In the genomic region with DNA sequence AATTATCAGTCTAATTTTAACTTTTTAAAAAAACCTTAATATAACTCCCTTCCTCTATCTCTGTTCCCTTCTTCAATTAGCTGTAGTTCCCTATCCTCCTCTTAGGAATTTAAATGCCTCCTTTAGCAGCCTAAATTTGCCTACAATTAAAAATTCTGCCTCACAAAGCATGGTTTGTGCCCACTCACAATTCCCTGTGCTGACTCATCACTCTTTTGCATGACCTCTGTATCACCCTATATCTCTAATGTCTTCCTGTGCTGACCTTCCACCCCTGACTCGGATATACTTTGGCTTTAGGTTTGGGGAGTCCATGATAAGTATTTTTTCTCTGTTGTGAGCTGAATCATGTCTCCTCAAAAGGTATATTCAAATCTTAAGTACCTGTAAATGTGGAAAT, we compare ENCODE assay signal across 19 cellular contexts.
DNase-seq lines count a peak whose midpoint lies in the region; ATAC-seq and TF ChIP-seq lines count a peak whose summit lies in the region.
"Had no signal": no experiment of that assay in that cellular context is flagged by ENCODE, and none has a peak within 500 bp of the region (broad histone marks: within the 10 kb centered on the region; RNA-seq: fewer than 3 reads in every experiment).

No MANE protein-coding gene starts in this region.

- POLR2A ChIA-PET in IMR-90 (lab: Charles Lee; ENCODE audit: unreplicated experiment), result no interaction called here

- no peak overlapping the region for H2AK5ac ChIP-seq in IMR-90 (ENCODE audit: low read depth, low read length)
- H2AK5ac ChIP-seq in mesendoderm (ENCODE audit: low read length), result no peak overlapping the region

- H4K8ac ChIP-seq in IMR-90 (ENCODE audit: low read depth in 2 of 2, low read length in 2 of 2) (no peak overlapping the region), mesendoderm (ENCODE audit: low read depth, low read length) (no peak overlapping the region)

- intact Hi-C loops in IMR-90 (cut with micrococcal nuclease), result no loop called here
- intact Hi-C loops in upper lobe of right lung (cut with DNase I), result no loop called here

- no peak overlapping the region for H2BK5ac ChIP-seq in IMR-90 (ENCODE audit: low read depth, low read length, poor library complexity, severe bottlenecking)
- no peak overlapping the region for H2BK5ac ChIP-seq in mesendoderm (ENCODE audit: low read length)

- no peak overlapping the region for H3K27ac ChIP-seq in IMR-90 (ENCODE audit: insufficient read depth, low read length)
- H3K27ac ChIP-seq in mesendoderm (ENCODE audit: low read depth, low read length), result no peak overlapping the region
- H3K27ac ChIP-seq in upper lobe of right lung, result no peak overlapping the region
- no peak overlapping the region for H3K27ac ChIP-seq in hepatocyte
- H3K27ac ChIP-seq: BLaER1, C4-2B, GM23248 had no signal

- DNase-seq in COLO829 (ENCODE audit: low spot score) (peak; percentile 80), IMR-90 (no peak), chondrocyte (ENCODE audit: low spot score) (no peak), mesendoderm (peak; percentile 7), upper lobe of right lung (no peak), SK-N-DZ (ENCODE audit: low spot score) (no peak), hepatocyte (ENCODE audit: low spot score) (no peak)
- DNase-seq: CD4-positive, CD25-positive, alpha-beta regulatory T cell; CD8-positive, alpha-beta T cell; DMS 273 treated with DMSO at 0.1 percent for 48 hours; DMS79; EL; GDM1; GM23248 had no signal

- H2AFZ ChIP-seq in IMR-90 (replicated peaks; ENCODE audit: low read length, poor library complexity), result no peak overlapping the region
- no peak overlapping the region for H2AFZ ChIP-seq in hepatocyte
- H2AFZ ChIP-seq: GM23248 had no signal

- no peak overlapping the region for H3K18ac ChIP-seq in IMR-90 (ENCODE audit: low read depth, low read length)
- H3K18ac ChIP-seq in mesendoderm (ENCODE audit: low read length), result no peak overlapping the region

- H3K4me3 Mint-ChIP-seq in chondrocyte (ENCODE audit: unreplicated experiment), result no peak overlapping the region
- H3K4me3 Mint-ChIP-seq: B cell; CD4-positive, CD25-positive, alpha-beta regulatory T cell; CD8-positive, alpha-beta T cell had no signal

- H3K27me3 Mint-ChIP-seq in chondrocyte (ENCODE audit: low read depth), result no peaks in the 10 kb centered on the region

- H2AK9ac ChIP-seq in IMR-90 (replicated peaks; ENCODE audit: low read depth, low read length, poor library complexity), result no peak overlapping the region

- peaks cover 11% of the 10 kb centered on the region for H3K9me3 Mint-ChIP-seq in chondrocyte (ENCODE audit: low read depth)
- H3K9me3 Mint-ChIP-seq: CD8-positive, alpha-beta T cell had no signal

- H3K36me3 ChIP-seq in IMR-90 (ENCODE audit: control insufficient read depth, insufficient read depth, low read length), result no peaks in the 10 kb centered on the region
- no peaks in the 10 kb centered on the region for H3K36me3 ChIP-seq in mesendoderm (ENCODE audit: control insufficient read depth, insufficient read depth, low read length)
- H3K36me3 ChIP-seq in upper lobe of right lung, result no peaks in the 10 kb centered on the region
- no peaks in the 10 kb centered on the region for H3K36me3 ChIP-seq in hepatocyte (replicated peaks; ENCODE audit: insufficient read depth, low read depth)
- H3K36me3 ChIP-seq: BLaER1, HAP-1 had no signal

- no peak overlapping the region for H3K4me3 ChIP-seq in IMR-90 (ENCODE audit: insufficient read depth, low read depth, low read length)
- no peak overlapping the region for H3K4me3 ChIP-seq in mesendoderm (ENCODE audit: low read length)
- no peak overlapping the region for H3K4me3 ChIP-seq in upper lobe of right lung
- H3K4me3 ChIP-seq in hepatocyte, result no peak overlapping the region
- H3K4me3 ChIP-seq: BLaER1, GM12878, GM23248, HAP-1 had no signal

- H3K9me1 ChIP-seq in IMR-90 (ENCODE audit: insufficient read depth, low read length), result no peaks in the 10 kb centered on the region

- H2BK15ac ChIP-seq in IMR-90 (ENCODE audit: low read depth, low read length) (no peak overlapping the region), mesendoderm (replicated peaks; ENCODE audit: low read depth) (no peak overlapping the region)

- no peaks in the 10 kb centered on the region for H3K9me3 ChIP-seq in IMR-90 (ENCODE audit: control insufficient read depth, insufficient read depth, low read length)
- H3K9me3 ChIP-seq in upper lobe of right lung, result no peaks in the 10 kb centered on the region
- no peaks in the 10 kb centered on the region for H3K9me3 ChIP-seq in hepatocyte (ENCODE audit: low read depth)
- H3K9me3 ChIP-seq: BLaER1, HAP-1 had no signal

- dilution Hi-C loops in IMR-90 (cut with HindIII; ENCODE audit: low sequenced_read_pairs, unreplicated experiment), result no loop called here

- CTCF ChIA-PET in IMR-90 (lab: Yijun Ruan, JAX), result no interaction called here

- H3K4me2 ChIP-seq in IMR-90 (ENCODE audit: low read depth, low read length), result no peak overlapping the region
- H3K4me2 ChIP-seq in mesendoderm (ENCODE audit: low read length), result no peak overlapping the region
- no peak overlapping the region for H3K4me2 ChIP-seq in hepatocyte
- H3K4me2 ChIP-seq: BLaER1 had no signal

- H4K5ac ChIP-seq in IMR-90 (ENCODE audit: low read depth, low read length), result no peak overlapping the region
- no peak overlapping the region for H4K5ac ChIP-seq in mesendoderm (ENCODE audit: low read length)

- ATAC-seq in IMR-90 (ENCODE audit: low read depth) (no peak), upper lobe of right lung (no peak)
- ATAC-seq: CD8-positive, alpha-beta T cell; GM12878 had no signal

- H3K9me2 ChIP-seq in hepatocyte (replicated peaks; ENCODE audit: insufficient read depth), result no peaks in the 10 kb centered on the region

- H4K20me1 ChIP-seq in IMR-90 (ENCODE audit: insufficient read depth, low read length) (no peaks in the 10 kb centered on the region), hepatocyte (ENCODE audit: insufficient read depth, poor library complexity, severe bottlenecking) (no peaks in the 10 kb centered on the region)
- H4K20me1 ChIP-seq: BLaER1 had no signal

- H3K14ac ChIP-seq in IMR-90 (replicated peaks; ENCODE audit: low read depth, low read length), result no peak overlapping the region

- H3K79me1 ChIP-seq in IMR-90 (ENCODE audit: low read depth in 1 of 2, low read length in 2 of 2) (no peaks in the 10 kb centered on the region), mesendoderm (ENCODE audit: low read length) (no peaks in the 10 kb centered on the region)

- H3K27ac Mint-ChIP-seq in chondrocyte (ENCODE audit: unreplicated experiment), result peak overlapping the region; percentile 12
- H3K27ac Mint-ChIP-seq: B cell; CD4-positive, CD25-positive, alpha-beta regulatory T cell; CD8-positive, alpha-beta T cell had no signal

- TF ChIP-seq POLR2A in IMR-90 (IDR thresholded peaks at IDR 0.05; ENCODE audit: low read depth, low read length), result no peak

- H3K23ac ChIP-seq in IMR-90 (ENCODE audit: low read depth, low read length) (no peak overlapping the region), mesendoderm (ENCODE audit: low read length) (no peak overlapping the region)

- in situ Hi-C loops in IMR-90 (cut with MboI; ENCODE audit: low sequenced_read_pairs), result no loop called here

- H4K91ac ChIP-seq in IMR-90 (ENCODE audit: insufficient read depth, low read depth, low read length), result no peak overlapping the region

- WGBS in IMR-90 (ENCODE audit: extremely low coverage in 2 of 2, insufficient read length in 1 of 2), 2 experiments, result no CpG with 5 or more reads among the region's 1 CpG
- no CpG with 5 or more reads among the region's 1 CpG for WGBS in mesendoderm (ENCODE audit: extremely low coverage, insufficient coverage, low lambda C conversion rate)
- 68% methylated on average over 1 of the region's 1 CpG for WGBS in hepatocyte (ENCODE audit: low lambda C conversion rate, missing lambda C conversion rate)

- no peak for TF ChIP-seq RAD21 in IMR-90 (IDR thresholded peaks at IDR 0.05; ENCODE audit: low read length)

- no peak overlapping the region for H3K9ac ChIP-seq in IMR-90 (ENCODE audit: low read depth, low read length)
- H3K9ac ChIP-seq in mesendoderm (ENCODE audit: low read length), result no peak overlapping the region
- H3K9ac ChIP-seq: BLaER1, GM23248 had no signal

- H3K56ac ChIP-seq in IMR-90 (ENCODE audit: extremely low read depth, insufficient read depth, low read length) (no peak overlapping the region), mesendoderm (ENCODE audit: low read length) (no peak overlapping the region)

- H2BK120ac ChIP-seq in IMR-90 (ENCODE audit: low read depth, low read length) (no peak overlapping the region), mesendoderm (ENCODE audit: low read depth, low read length) (no peak overlapping the region)

- H3K79me2 ChIP-seq in mesendoderm (ENCODE audit: control insufficient read depth, insufficient read depth, low read length) (no peaks in the 10 kb centered on the region), hepatocyte (no peaks in the 10 kb centered on the region)

- no TSS peak for BruUV-seq in IMR-90 (replicated peaks; lab: Mats Ljungman, UMichigan)

- H2BK20ac ChIP-seq in IMR-90 (ENCODE audit: low read depth, low read length), result no peak overlapping the region

- H3K4me1 Mint-ChIP-seq in chondrocyte (ENCODE audit: low read depth), result peaks cover 13% of the 10 kb centered on the region
- H3K4me1 Mint-ChIP-seq: B cell; CD4-positive, CD25-positive, alpha-beta regulatory T cell had no signal

- peaks cover 3% of the 10 kb centered on the region for H3K36me3 Mint-ChIP-seq in chondrocyte (ENCODE audit: low read depth)
- H3K36me3 Mint-ChIP-seq: CD4-positive, CD25-positive, alpha-beta regulatory T cell; CD8-positive, alpha-beta T cell had no signal

- no peaks in the 10 kb centered on the region for H3K27me3 ChIP-seq in IMR-90 (ENCODE audit: control insufficient read depth, insufficient read depth, low read length)
- H3K27me3 ChIP-seq in mesendoderm (ENCODE audit: insufficient read depth, low read length, poor library complexity), result no peaks in the 10 kb centered on the region
- H3K27me3 ChIP-seq in upper lobe of right lung, result no peaks in the 10 kb centered on the region
- no peaks in the 10 kb centered on the region for H3K27me3 ChIP-seq in hepatocyte
- H3K27me3 ChIP-seq: BLaER1 had no signal

- H3K4ac ChIP-seq in IMR-90 (ENCODE audit: low read depth, low read length) (no peak overlapping the region), mesendoderm (ENCODE audit: low read depth, low read length) (no peak overlapping the region)

- no peaks in the 10 kb centered on the region for H3K4me1 ChIP-seq in IMR-90 (ENCODE audit: control insufficient read depth, insufficient read depth, low read length)
- H3K4me1 ChIP-seq in mesendoderm (ENCODE audit: control insufficient read depth, low read depth, low read length), result no peaks in the 10 kb centered on the region
- no peaks in the 10 kb centered on the region for H3K4me1 ChIP-seq in upper lobe of right lung
- H3K4me1 ChIP-seq in hepatocyte (ENCODE audit: insufficient read depth), result no peaks in the 10 kb centered on the region
- H3K4me1 ChIP-seq: BLaER1, HAP-1 had no signal

- TF ChIP-seq CTCF in IMR-90 (conservative IDR thresholded peaks at IDR 0.05; ENCODE audit: low read depth, low read length), result no peak
- TF ChIP-seq CTCF in chondrocyte (IDR thresholded peaks at IDR 0.05), result no peak
- no peak for TF ChIP-seq CTCF in upper lobe of right lung (IDR thresholded peaks at IDR 0.05)
- no peak for TF ChIP-seq CTCF in hepatocyte (IDR thresholded peaks at IDR 0.05; ENCODE audit: poor library complexity)

TF ChIP-seq in IMR-90, 13 proteins besides CTCF, POLR2A, EP300 and RAD21:
- TF ChIP-seq MAFK (IDR thresholded peaks at IDR 0.05; ENCODE audit: low read depth, low read length) (peak; percentile 73), FOS (IDR thresholded peaks at IDR 0.05; ENCODE audit: low read depth, low read length) (no peak)

Comparison
In these comparisons a context has a peak if more than half of its experiments do, and no peak if none do; other contexts are left out.
1. DNase-seq: peak in COLO829 (single experiment) and mesendoderm (single experiment); none in IMR-90 (single experiment), chondrocyte (single experiment), upper lobe of right lung (single experiment), SK-N-DZ (single experiment) and hepatocyte (single experiment).